Comparison of ENCODE assay signal across 1 cellular context in genomic region chr3:125917020-125917464, GRCh38.
TF ChIP-seq lines count a peak whose summit lies in the region.

No MANE protein-coding gene starts in this region.

TF ChIP-seq in HCT116, 20 proteins besides CTCF, POLR2A, EP300 and RAD21 (continued from another document):
- 0 out of 2 replicates have a peak, but pooled peaks have one; percentile 15 for TF ChIP-seq MAX (IDR thresholded peaks at IDR 0.05)
